Comparison of ENCODE assay signal across 8 cellular contexts in genomic region chr2:88190808-88191721, GRCh38. TPM values are rescaled to one million over a fixed set of nuclear protein-coding genes. Genes with fewer than 3 reads are reported as not detected.
DNase-seq lines count a peak whose midpoint lies in the region; ATAC-seq, FAIRE-seq and TF ChIP-seq lines count a peak whose summit lies in the region.

No MANE protein-coding gene starts in this region.

- H3K4me2 ChIP-seq in astrocyte (ENCODE audit: low read length) = no peak overlapping the region

- no peak overlapping the region for H3K4me3 Mint-ChIP-seq in astrocyte (ENCODE audit: unreplicated experiment)

- peak overlapping the region; percentile 26 for H3K27ac Mint-ChIP-seq in astrocyte (ENCODE audit: unreplicated experiment)

- H3K9me3 Mint-ChIP-seq in astrocyte (ENCODE audit: unreplicated experiment) = peaks cover 2% of the 10 kb centered on the region

- no peaks in the 10 kb centered on the region for H4K20me1 ChIP-seq in astrocyte (ENCODE audit: insufficient read depth, low read length)

- peak; percentile 20 for DNase-seq in stimulated activated CD4-positive, alpha-beta T cell treated with anti-CD3 and anti-CD28 coated beads, Interleukin-15, amount 100 ng/mL, for 24 hours
- DNase-seq in stimulated activated CD4-positive, alpha-beta T cell treated with anti-CD3 and anti-CD28 coated beads, Interleukin-12 subunit alpha, Interleukin-12 subunit beta, amount 100 ng/mL, for 4 hours = no peak
- DNase-seq in NCI-H1092 (lab: John Stamatoyannopoulos, UW) (peak; percentile 8), astrocyte (ENCODE audit: low read depth) (peak; percentile 2), islet precursor cell (peak; percentile 85), upper lobe of right lung (no peak), activated T-cell treated with anti-CD3 and anti-CD28 coated beads for 4 hours (no peak)

- H3K27ac ChIP-seq in astrocyte (ENCODE audit: low read depth, low read length) (no peak overlapping the region), upper lobe of right lung (no peak overlapping the region)

- no peaks in the 10 kb centered on the region for H3K9me3 ChIP-seq in astrocyte (ENCODE audit: insufficient read depth, low read depth, low read length)
- no peaks in the 10 kb centered on the region for H3K9me3 ChIP-seq in upper lobe of right lung

- no peaks in the 10 kb centered on the region for H3K27me3 Mint-ChIP-seq in astrocyte (ENCODE audit: low read depth, unreplicated experiment)

- H3K4me3 ChIP-seq in astrocyte (ENCODE audit: insufficient read depth, low read depth, low read length) (no peak overlapping the region), upper lobe of right lung (no peak overlapping the region)

- TF ChIP-seq CTCF in astrocyte (IDR thresholded peaks at IDR 0.05; ENCODE audit: insufficient read depth, low read depth, low read length) (peak; percentile 32), upper lobe of right lung (IDR thresholded peaks at IDR 0.05) (peak; percentile 52)

- no peaks in the 10 kb centered on the region for H3K4me1 ChIP-seq in astrocyte (ENCODE audit: insufficient read depth, low read length)
- no peaks in the 10 kb centered on the region for H3K4me1 ChIP-seq in upper lobe of right lung

- intact Hi-C loops in upper lobe of right lung (cut with DNase I) = no loop called here

- no peak for FAIRE-seq in astrocyte (lab: Jason Lieb, UNC)

- H3K79me2 ChIP-seq in astrocyte (ENCODE audit: insufficient read depth, low read length) = no peaks in the 10 kb centered on the region

- H3K36me3 ChIP-seq in astrocyte (ENCODE audit: insufficient read depth, low read length) = no peaks in the 10 kb centered on the region
- peaks cover 3% of the 10 kb centered on the region for H3K36me3 ChIP-seq in upper lobe of right lung

- H3K27me3 ChIP-seq in astrocyte (ENCODE audit: insufficient read depth, low read length) (no peaks in the 10 kb centered on the region), upper lobe of right lung (peaks cover 10% of the 10 kb centered on the region)

- peaks cover 2% of the 10 kb centered on the region for H3K4me1 Mint-ChIP-seq in astrocyte (ENCODE audit: low read depth, unreplicated experiment)

- peak; percentile 73 for ATAC-seq in upper lobe of right lung
- ATAC-seq in GM21367 (IDR thresholded peaks at IDR 0.05; ENCODE audit: unreplicated experiment) = no peak

- H3K9ac ChIP-seq in astrocyte (ENCODE audit: low read length) = no peak overlapping the region

- no peak overlapping the region for H2AFZ ChIP-seq in astrocyte (ENCODE audit: low read depth, low read length)

- H3K36me3 Mint-ChIP-seq in astrocyte (ENCODE audit: low read depth, unreplicated experiment) = no peaks in the 10 kb centered on the region

RNA-seq across cellular contexts. Expression of gene THNSL2, which starts 20.9 kb away (rescaled TPM):
- total RNA-seq in astrocyte = 14.5 and 16.4 TPM in 2 replicates
- 20.3 TPM for total RNA-seq in upper lobe of right lung

Comparison
In these comparisons a context has a peak if more than half of its experiments do, and no peak if none do; other contexts are left out.
1. DNase-seq: peak in stimulated activated CD4-positive, alpha-beta T cell treated with anti-CD3 and anti-CD28 coated beads, Interleukin-15, amount 100 ng/mL, for 24 hours (single experiment), NCI-H1092 (single experiment), astrocyte (single experiment) and islet precursor cell (single experiment); none in stimulated activated CD4-positive, alpha-beta T cell treated with anti-CD3 and anti-CD28 coated beads, Interleukin-12 subunit alpha, Interleukin-12 subunit beta, amount 100 ng/mL, for 4 hours (single experiment), upper lobe of right lung (single experiment) and activated T-cell treated with anti-CD3 and anti-CD28 coated beads for 4 hours (single experiment).